In genomic region chr5:133017964-133018363, GRCh38 we compare ENCODE assay signal across 1 cellular context.
TF ChIP-seq lines count a peak whose summit lies in the region.

No MANE protein-coding gene starts in this region.

TF ChIP-seq in HepG2, 621 proteins besides CTCF, POLR2A, EP300 and RAD21:
- no peak for TF ChIP-seq ZSCAN31 (CRISPR knock-in tag; IDR thresholded peaks at IDR 0.05; ENCODE audit: low read depth)
- no peak for TF ChIP-seq REST (IDR thresholded peaks at IDR 0.05; ENCODE audit: borderline replicate concordance in 1 of 2, low read depth in 1 of 2, low read length in 2 of 2)
- no peak for TF ChIP-seq EZH2 (conservative IDR thresholded peaks at IDR 0.05; ENCODE audit: low read depth, low read length)
- TF ChIP-seq ELK4 (CRISPR knock-in tag; IDR thresholded peaks at IDR 0.05; ENCODE audit: borderline replicate concordance): no peak
- TF ChIP-seq ZNF10 (CRISPR knock-in tag; IDR thresholded peaks at IDR 0.05; ENCODE audit: borderline replicate concordance, low read depth): no peak
- no peak for TF ChIP-seq ZNF326 (CRISPR knock-in tag; IDR thresholded peaks at IDR 0.05; ENCODE audit: borderline replicate concordance)
- no peak for TF ChIP-seq THYN1 (CRISPR knock-in tag; IDR thresholded peaks at IDR 0.05; ENCODE audit: borderline replicate concordance, low read depth)
- TF ChIP-seq DNMT1 (CRISPR knock-in tag; IDR thresholded peaks at IDR 0.05): no peak
- no peak for TF ChIP-seq STAG1 (CRISPR knock-in tag; IDR thresholded peaks at IDR 0.05)
- no peak for TF ChIP-seq AFF4 (CRISPR knock-in tag; IDR thresholded peaks at IDR 0.05)
- TF ChIP-seq HES4 (CRISPR knock-in tag; IDR thresholded peaks at IDR 0.05; ENCODE audit: borderline replicate concordance): no peak
- no peak for TF ChIP-seq HMGXB3 (CRISPR knock-in tag; IDR thresholded peaks at IDR 0.05; ENCODE audit: borderline replicate concordance)
- no peak for TF ChIP-seq ZC3H4 (CRISPR knock-in tag; IDR thresholded peaks at IDR 0.05; ENCODE audit: borderline replicate concordance)
- TF ChIP-seq NKX3-1 (CRISPR knock-in tag; IDR thresholded peaks at IDR 0.05): no peak
- no peak for TF ChIP-seq ATM (IDR thresholded peaks at IDR 0.05; ENCODE audit: borderline replicate concordance)
- TF ChIP-seq ZBTB7B (CRISPR knock-in tag; IDR thresholded peaks at IDR 0.05): no peak
- no peak for TF ChIP-seq ZSCAN12 (CRISPR knock-in tag; IDR thresholded peaks at IDR 0.05)
TF ChIP-seq in HepG2: peak in this region for 0.
